30 cellular contexts compared by ENCODE assay signal in genomic region chr1:185491604-185492003, GRCh38.
"Had no signal": no experiment of that assay in that cellular context is flagged by ENCODE, and none has a peak within 500 bp of the region (broad histone marks: within the 10 kb centered on the region; RNA-seq: fewer than 3 reads in every experiment).

No MANE protein-coding gene starts in this region.

- H3K27me3 ChIP-seq: ascending aorta, breast epithelium, cardiac muscle cell, colonic mucosa, esophagus squamous epithelium, gastroesophageal sphincter had no signal

- H3K4me1 ChIP-seq: ascending aorta, breast epithelium, colonic mucosa, gastroesophageal sphincter had no signal

- H3K4me3 ChIP-seq: ascending aorta, breast epithelium, cardiac muscle cell, colonic mucosa, esophagus squamous epithelium, gastroesophageal sphincter had no signal

- H3K36me3 ChIP-seq: ascending aorta, breast epithelium, cardiac muscle cell, colonic mucosa, esophagus squamous epithelium, gastroesophageal sphincter had no signal

- DNase-seq: activated CD4-positive, alpha-beta memory T cell treated with anti-CD3 and anti-CD28 coated beads for 36 hours; activated CD4-positive, alpha-beta T cell treated with anti-CD3 and anti-CD28 coated beads for 36 hours; activated CD4-positive, alpha-beta T cell treated with anti-CD3 and anti-CD28 coated beads, Interleukin-2, amount 10 ng/mL, durations not matched to agents 24 days and 14 days; activated CD4-positive, CD25-positive, alpha-beta regulatory T cell; activated CD4-positive, CD25-positive, alpha-beta regulatory T cell treated with anti-CD3 and anti-CD28 coated beads, Interleukin-2, amount 50 U/mL, for 72 hours; activated CD8-positive, alpha-beta memory T cell treated with anti-CD3 and anti-CD28 coated beads, Interleukin-2, amount 10 ng/mL, durations not matched to agents 7 days and 5 days; activated CD8-positive, alpha-beta memory T cell treated with anti-CD3 and anti-CD28 coated beads, Interleukin-2, amount 50 U/mL, for 4 hours; activated CD8-positive, alpha-beta T cell treated with anti-CD3 and anti-CD28 coated beads, Interleukin-2, amount 10 ng/mL, durations not matched to agents 7 days and 5 days; activated gamma-delta T cell; activated naive CD4-positive, alpha-beta T cell; activated naive CD4-positive, alpha-beta T cell treated with anti-CD3 and anti-CD28 coated beads, Interleukin-2, amount 10 ng/mL, durations not matched to agents 7 days and 5 days; activated naive CD8-positive, alpha-beta T cell treated with anti-CD3 and anti-CD28 coated beads, Interleukin-2, amount 10 ng/mL, durations not matched to agents 7 days and 5 days; activated T-cell treated with anti-CD3 and anti-CD28 coated beads for 4 hours; activated T-cell treated with anti-CD3 and anti-CD28 coated beads, Interleukin-2, amount 50 U/mL, for 24 hours; activated T-cell treated with anti-CD3 and anti-CD28 coated beads, Interleukin-2, amount 50 U/mL, for 72 hours; central memory CD4-positive, alpha-beta T cell; cerebellar nuclear complex; colonic mucosa; effector CD8-positive, alpha-beta T cell; esophagus squamous epithelium; foreskin melanocyte; T-helper 1 cell; T-helper 17 cell; T1000 had no signal

- ATAC-seq: activated CD4-positive, alpha-beta T cell treated with anti-CD3 and anti-CD28 coated beads for 36 hours; activated CD8-positive, alpha-beta memory T cell treated with anti-CD3 and anti-CD28 coated beads, Interleukin-2, amount 10 ng/mL, durations not matched to agents 7 days and 5 days; activated CD8-positive, alpha-beta T cell treated with anti-CD3 and anti-CD28 coated beads, Interleukin-2, amount 10 ng/mL, durations not matched to agents 7 days and 5 days; activated naive CD4-positive, alpha-beta T cell treated with anti-CD3 and anti-CD28 coated beads, Interleukin-2, amount 50 U/mL, for 72 hours; activated T-cell treated with anti-CD3 and anti-CD28 coated beads, Interleukin-2, amount 50 U/mL, for 72 hours; gastroesophageal sphincter; T-helper 17 cell had no signal

- H3K27ac ChIP-seq: ascending aorta, breast epithelium, cardiac muscle cell, colonic mucosa, epithelial cell of prostate, esophagus squamous epithelium, gastroesophageal sphincter had no signal

- H3K9me3 ChIP-seq: ascending aorta, breast epithelium, colonic mucosa, esophagus squamous epithelium, gastroesophageal sphincter had no signal
